In the genomic region with DNA sequence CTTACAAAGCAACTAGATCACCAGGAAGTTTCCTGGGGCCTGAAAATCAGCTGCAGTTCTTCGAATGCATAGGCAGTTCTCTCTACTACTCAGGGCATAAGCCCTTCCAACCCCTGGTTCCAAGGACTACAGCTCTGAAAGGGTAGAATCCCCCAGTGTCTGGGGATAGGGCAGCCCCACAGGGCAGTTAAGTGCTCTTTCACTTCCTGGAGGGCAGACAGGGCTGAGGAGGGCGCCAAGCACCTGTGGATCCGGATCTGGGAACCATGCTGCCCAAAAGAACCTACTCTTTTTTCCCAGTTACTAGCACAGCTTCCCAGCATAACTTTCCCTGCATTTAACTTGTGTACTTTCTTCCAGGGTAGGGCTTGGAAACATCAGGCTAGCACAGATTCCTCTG, we compare ENCODE assay signal across 1 cellular context.
TF ChIP-seq lines count a peak whose summit lies in the region.

No MANE protein-coding gene starts in this region.

TF ChIP-seq in GM23338, 12 proteins besides CTCF, POLR2A, EP300 and RAD21 (continued from another document):
- TF ChIP-seq EZH2phosphoT487 (IDR thresholded peaks at IDR 0.05; ENCODE audit: unreplicated experiment) = no peak
- TF ChIP-seq ETS1 (IDR thresholded peaks at IDR 0.05) = no peak
- TF ChIP-seq ZNF331 (CRISPR knock-in tag; IDR thresholded peaks at IDR 0.05; ENCODE audit: low read depth) = no peak
- no peak for TF ChIP-seq STAT1 (IDR thresholded peaks at IDR 0.05; ENCODE audit: unreplicated experiment)
- TF ChIP-seq JUNB (IDR thresholded peaks at IDR 0.05; ENCODE audit: unreplicated experiment) = no peak
- TF ChIP-seq ZNF114 (CRISPR knock-in tag; IDR thresholded peaks at IDR 0.05) = no peak
- no peak for TF ChIP-seq NANOG (IDR thresholded peaks at IDR 0.05; ENCODE audit: borderline replicate concordance)
- TF ChIP-seq, protein P1, sequence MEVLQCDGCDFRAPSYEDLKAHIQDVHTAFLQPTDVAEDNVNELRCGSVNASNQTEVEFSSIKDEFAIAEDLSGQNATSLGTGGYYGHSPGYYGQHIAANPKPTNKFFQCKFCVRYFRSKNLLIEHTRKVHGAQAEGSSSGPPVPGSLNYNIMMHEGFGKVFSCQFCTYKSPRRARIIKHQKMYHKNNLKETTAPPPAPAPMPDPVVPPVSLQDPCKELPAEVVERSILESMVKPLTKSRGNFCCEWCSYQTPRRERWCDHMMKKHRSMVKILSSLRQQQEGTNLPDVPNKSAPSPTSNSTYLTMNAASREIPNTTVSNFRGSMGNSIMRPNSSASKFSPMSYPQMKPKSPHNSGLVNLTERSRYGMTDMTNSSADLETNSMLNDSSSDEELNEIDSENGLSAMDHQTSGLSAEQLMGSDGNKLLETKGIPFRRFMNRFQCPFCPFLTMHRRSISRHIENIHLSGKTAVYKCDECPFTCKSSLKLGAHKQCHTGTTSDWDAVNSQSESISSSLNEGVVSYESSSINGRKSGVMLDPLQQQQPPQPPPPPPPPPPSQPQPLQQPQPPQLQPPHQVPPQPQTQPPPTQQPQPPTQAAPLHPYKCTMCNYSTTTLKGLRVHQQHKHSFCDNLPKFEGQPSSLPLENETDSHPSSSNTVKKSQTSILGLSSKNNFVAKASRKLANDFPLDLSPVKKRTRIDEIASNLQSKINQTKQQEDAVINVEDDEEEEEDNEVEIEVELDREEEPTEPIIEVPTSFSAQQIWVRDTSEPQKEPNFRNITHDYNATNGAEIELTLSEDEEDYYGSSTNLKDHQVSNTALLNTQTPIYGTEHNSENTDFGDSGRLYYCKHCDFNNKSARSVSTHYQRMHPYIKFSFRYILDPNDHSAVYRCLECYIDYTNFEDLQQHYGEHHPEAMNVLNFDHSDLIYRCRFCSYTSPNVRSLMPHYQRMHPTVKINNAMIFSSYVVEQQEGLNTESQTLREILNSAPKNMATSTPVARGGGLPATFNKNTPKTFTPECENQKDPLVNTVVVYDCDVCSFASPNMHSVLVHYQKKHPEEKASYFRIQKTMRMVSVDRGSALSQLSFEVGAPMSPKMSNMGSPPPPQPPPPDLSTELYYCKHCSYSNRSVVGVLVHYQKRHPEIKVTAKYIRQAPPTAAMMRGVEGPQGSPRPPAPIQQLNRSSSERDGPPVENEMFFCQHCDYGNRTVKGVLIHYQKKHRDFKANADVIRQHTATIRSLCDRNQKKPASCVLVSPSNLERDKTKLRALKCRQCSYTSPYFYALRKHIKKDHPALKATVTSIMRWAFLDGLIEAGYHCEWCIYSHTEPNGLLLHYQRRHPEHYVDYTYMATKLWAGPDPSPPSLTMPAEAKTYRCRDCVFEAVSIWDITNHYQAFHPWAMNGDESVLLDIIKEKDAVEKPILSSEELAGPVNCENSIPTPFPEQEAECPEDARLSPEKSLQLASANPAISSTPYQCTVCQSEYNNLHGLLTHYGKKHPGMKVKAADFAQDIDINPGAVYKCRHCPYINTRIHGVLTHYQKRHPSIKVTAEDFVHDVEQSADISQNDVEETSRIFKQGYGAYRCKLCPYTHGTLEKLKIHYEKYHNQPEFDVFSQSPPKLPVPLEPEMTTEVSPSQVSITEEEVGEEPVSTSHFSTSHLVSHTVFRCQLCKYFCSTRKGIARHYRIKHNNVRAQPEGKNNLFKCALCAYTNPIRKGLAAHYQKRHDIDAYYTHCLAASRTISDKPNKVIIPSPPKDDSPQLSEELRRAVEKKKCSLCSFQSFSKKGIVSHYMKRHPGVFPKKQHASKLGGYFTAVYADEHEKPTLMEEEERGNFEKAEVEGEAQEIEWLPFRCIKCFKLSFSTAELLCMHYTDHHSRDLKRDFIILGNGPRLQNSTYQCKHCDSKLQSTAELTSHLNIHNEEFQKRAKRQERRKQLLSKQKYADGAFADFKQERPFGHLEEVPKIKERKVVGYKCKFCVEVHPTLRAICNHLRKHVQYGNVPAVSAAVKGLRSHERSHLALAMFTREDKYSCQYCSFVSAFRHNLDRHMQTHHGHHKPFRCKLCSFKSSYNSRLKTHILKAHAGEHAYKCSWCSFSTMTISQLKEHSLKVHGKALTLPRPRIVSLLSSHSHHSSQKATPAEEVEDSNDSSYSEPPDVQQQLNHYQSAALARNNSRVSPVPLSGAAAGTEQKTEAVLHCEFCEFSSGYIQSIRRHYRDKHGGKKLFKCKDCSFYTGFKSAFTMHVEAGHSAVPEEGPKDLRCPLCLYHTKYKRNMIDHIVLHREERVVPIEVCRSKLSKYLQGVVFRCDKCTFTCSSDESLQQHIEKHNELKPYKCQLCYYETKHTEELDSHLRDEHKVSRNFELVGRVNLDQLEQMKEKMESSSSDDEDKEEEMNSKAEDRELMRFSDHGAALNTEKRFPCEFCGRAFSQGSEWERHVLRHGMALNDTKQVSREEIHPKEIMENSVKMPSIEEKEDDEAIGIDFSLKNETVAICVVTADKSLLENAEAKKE (CRISPR knock-in tag; IDR thresholded peaks at IDR 0.05) = no peak
- no peak for TF ChIP-seq EZH2 (IDR thresholded peaks at IDR 0.05; ENCODE audit: low read depth, unreplicated experiment)
